ENCODE assay signal across 14 cellular contexts in genomic region chr5:68891718-68892117, GRCh38.
DNase-seq lines count a peak whose midpoint lies in the region; ATAC-seq and TF ChIP-seq lines count a peak whose summit lies in the region.
"Had no signal": no experiment of that assay in that cellular context is flagged by ENCODE, and none has a peak within 500 bp of the region (broad histone marks: within the 10 kb centered on the region; RNA-seq: fewer than 3 reads in every experiment).

No MANE protein-coding gene starts in this region.

- TF ChIP-seq CTCF in GM12864 (IDR thresholded peaks at IDR 0.05; ENCODE audit: low read depth, low read length, missing control alignments) = no peak

- peak; percentile 70 for ATAC-seq in GM18870 (IDR thresholded peaks at IDR 0.05; ENCODE audit: unreplicated experiment)
- peak; percentile 84 for ATAC-seq in HG02884 (IDR thresholded peaks at IDR 0.05; ENCODE audit: unreplicated experiment)
- ATAC-seq in activated T-helper 17 cell treated with anti-CD3 and anti-CD28 coated beads, Interleukin-2, amount 50 U/mL, for 72 hours (replicated peaks) = peak; percentile 59

- peak; percentile 15 for DNase-seq in GM12864 (ENCODE audit: low read depth)
- no peak for DNase-seq in NCI-H187 (lab: John Stamatoyannopoulos, UW)
- no peak for DNase-seq in Kasumi-1 (lab: John Stamatoyannopoulos, UW)
- DNase-seq in hippocampal formation (lab: John Stamatoyannopoulos, UW) = no peak
- no peak for DNase-seq in activated gamma-delta T cell (lab: John Stamatoyannopoulos, UW)
- DNase-seq: activated CD4-positive, CD25-positive, alpha-beta regulatory T cell; effector CD4-positive, alpha-beta T cell; foreskin fibroblast; NCI-H187 treated with DMSO at 0.1 percent for 48 hours; SK-N-SH had no signal

- H3K4me3 ChIP-seq in GM12864 (ENCODE audit: low read depth, low read length) = no peak overlapping the region
- H3K4me3 ChIP-seq: prostate gland had no signal

- peaks cover 6% of the 10 kb centered on the region for H3K4me1 Mint-ChIP-seq in activated T-helper 17 cell treated with anti-CD3 and anti-CD28 coated beads, Interleukin-2, amount 50 U/mL, for 72 hours

- no peaks in the 10 kb centered on the region for H3K9me3 Mint-ChIP-seq in activated T-helper 17 cell treated with anti-CD3 and anti-CD28 coated beads, Interleukin-2, amount 50 U/mL, for 72 hours

- H3K4me3 Mint-ChIP-seq in activated T-helper 17 cell treated with anti-CD3 and anti-CD28 coated beads, Interleukin-2, amount 50 U/mL, for 72 hours = no peak overlapping the region

- no peak overlapping the region for H3K27ac Mint-ChIP-seq in activated T-helper 17 cell treated with anti-CD3 and anti-CD28 coated beads, Interleukin-2, amount 50 U/mL, for 72 hours

- no peaks in the 10 kb centered on the region for H3K36me3 Mint-ChIP-seq in activated T-helper 17 cell treated with anti-CD3 and anti-CD28 coated beads, Interleukin-2, amount 50 U/mL, for 72 hours (ENCODE audit: low read depth)

- H3K27me3 Mint-ChIP-seq in activated T-helper 17 cell treated with anti-CD3 and anti-CD28 coated beads, Interleukin-2, amount 50 U/mL, for 72 hours = no peaks in the 10 kb centered on the region
